8 cellular contexts compared by ENCODE assay signal in the genomic region with DNA sequence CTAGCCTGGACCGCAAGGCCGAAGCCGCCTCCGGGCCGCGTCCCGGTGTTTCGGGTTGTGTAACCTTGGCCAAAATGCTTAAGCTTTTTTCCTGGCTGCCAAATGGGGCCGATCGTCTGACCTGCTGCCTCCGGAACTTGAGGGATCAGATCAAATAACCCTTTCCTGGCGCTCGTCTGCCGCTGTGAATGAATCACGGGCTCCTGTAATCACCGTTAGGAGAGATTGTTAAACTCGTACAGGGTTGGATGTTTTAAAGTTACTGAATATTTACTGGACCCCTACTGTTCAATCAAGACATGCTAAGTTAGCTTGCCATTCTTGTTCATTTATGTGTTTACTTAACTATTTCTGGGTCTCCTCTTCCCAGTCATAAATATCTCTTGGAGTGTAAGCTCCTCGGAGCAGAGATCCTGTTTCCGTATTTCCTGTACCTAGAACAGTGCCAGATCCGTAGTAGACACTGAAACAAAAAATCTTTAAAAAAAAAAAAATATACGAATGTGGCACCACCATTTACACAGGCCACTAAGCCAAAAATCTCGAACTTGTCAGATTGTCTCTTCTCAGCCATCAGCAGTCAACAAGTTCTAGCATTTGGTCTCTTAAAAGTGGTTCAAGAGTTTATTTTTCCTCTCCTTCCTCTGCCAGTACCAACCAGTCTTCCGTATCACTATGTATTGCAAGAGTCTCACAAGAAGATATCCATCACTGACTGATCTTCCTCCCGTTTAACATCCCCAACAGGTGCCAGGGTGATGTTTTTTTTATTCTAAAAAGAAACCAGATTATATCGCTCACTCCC. TPM values are rescaled to one million over a fixed set of nuclear protein-coding genes. Genes with fewer than 3 reads are reported as not detected.
A peak's percentile ranks its signal among the peaks of the same experiment; 100 is the strongest.
DNase-seq lines count a peak whose midpoint lies in the region; ATAC-seq, FAIRE-seq and TF ChIP-seq lines count a peak whose summit lies in the region.

No MANE protein-coding gene starts in this region.

- H3K36me3 ChIP-seq in pancreas = no peaks in the 10 kb centered on the region

- H3K27ac ChIP-seq in pancreas = peak overlapping the region; percentile 96 to 98 (median 98)

- TF ChIP-seq CTCF in pancreas (IDR thresholded peaks at IDR 0.05) = no peak

- peaks cover 16 to 37% (median 33%) of the 10 kb centered on the region in 3 donors for H3K4me1 ChIP-seq in pancreas

- FAIRE-seq in pancreas (lab: Jason Lieb, UNC) = no peak

- in situ Hi-C loops in ACHN (cut with HindIII; ENCODE audit: low pct_ligation_motif_present, low pct_unique_long_range_greater_than_20kb, low sequenced_read_pairs) = no loop called here

- H3K9me3 ChIP-seq in pancreas = no peaks in the 10 kb centered on the region

- no peaks in the 10 kb centered on the region for H3K27me3 ChIP-seq in pancreas

- intact Hi-C loops in pancreas (cut with DNase I) = no loop called here

- DNase-seq in ACHN (peak; percentile 73), NCI-H2081 treated with DMSO at 0.1 percent for 48 hours (lab: John Stamatoyannopoulos, UW) (peak; percentile 12), foreskin melanocyte (peak; percentile 46), pancreas (peak in 3 of 6 donors; percentile 68 to 77 (median 68))
- peak; percentile 48 to 53 for DNase-seq in activated CD4-positive, alpha-beta T cell treated with anti-CD3 and anti-CD28 coated beads, Interleukin-2, amount 50 U/mL, for 48 hours

- 0 to 1% methylated on average over 25 of the region's 25 CpGs for WGBS in pancreas, 2 donors

- peak; percentile 3 for ATAC-seq in GM18873 (IDR thresholded peaks at IDR 0.05; ENCODE audit: low FRiP score, unreplicated experiment)
- peak; percentile 8 to 51 (median 32) for ATAC-seq in pancreas
- ATAC-seq in GM19324 (IDR thresholded peaks at IDR 0.05; ENCODE audit: low FRiP score, unreplicated experiment) = no peak
- no peak for ATAC-seq in HG02610 (IDR thresholded peaks at IDR 0.05; ENCODE audit: unreplicated experiment)

- H3K4me3 ChIP-seq in pancreas = peak overlapping the region; percentile 80 to 95 (median 93)

RNA-seq across cellular contexts. Expression of gene TM9SF3, which starts 0.6 kb away (rescaled TPM):
- total RNA-seq in pancreas = 100 to 1,000 TPM in 2 of 6 donors, 10 to 100 TPM in 4; 54.4 to 110 (median 77.4) TPM
- polyA plus RNA-seq in pancreas = 10 to 100 TPM; 15.5 to 31.8 TPM

Comparison
In these comparisons a context has a peak if more than half of its experiments do, and no peak if none do; other contexts are left out.
1. ATAC-seq: peak in GM18873 (single experiment) and pancreas (4 of 4); none in GM19324 (single experiment) and HG02610 (single experiment).